19 cellular contexts compared by ENCODE assay signal in genomic region chr3:192884831-192885356, GRCh38. TPM values are rescaled to one million over a fixed set of nuclear protein-coding genes. Genes with fewer than 3 reads are reported as not detected.
A peak's percentile ranks its signal among the peaks of the same experiment; 100 is the strongest.
DNase-seq lines count a peak whose midpoint lies in the region; ATAC-seq, FAIRE-seq and TF ChIP-seq lines count a peak whose summit lies in the region.
"Had no signal": no experiment of that assay in that cellular context is flagged by ENCODE, and none has a peak within 500 bp of the region (broad histone marks: within the 10 kb centered on the region; RNA-seq: fewer than 3 reads in every experiment).

No MANE protein-coding gene starts in this region.

- no peak overlapping the region for H3K4me3 Mint-ChIP-seq in astrocyte (ENCODE audit: unreplicated experiment)
- H3K4me3 Mint-ChIP-seq: activated naive CD4-positive, alpha-beta T cell treated with anti-CD3 and anti-CD28 coated beads for 36 hours had no signal

- H3K36me3 ChIP-seq in ACC112 (ENCODE audit: insufficient read depth, low read length) (no peaks in the 10 kb centered on the region), astrocyte (ENCODE audit: insufficient read depth, low read length) (no peaks in the 10 kb centered on the region), heart left ventricle (no peaks in the 10 kb centered on the region), aorta (ENCODE audit: control insufficient read depth in 1 of 2, insufficient read depth in 2 of 2, low read length in 1 of 2) (no peaks in the 10 kb centered on the region)
- H3K36me3 ChIP-seq: tibial artery had no signal

- H3K9ac ChIP-seq in astrocyte (ENCODE audit: low read length) = peak overlapping the region; percentile 57
- H3K9ac ChIP-seq: KMS-11 had no signal

- H3K27me3 Mint-ChIP-seq in astrocyte (ENCODE audit: low read depth, unreplicated experiment) = no peaks in the 10 kb centered on the region

- no peaks in the 10 kb centered on the region for H4K20me1 ChIP-seq in astrocyte (ENCODE audit: insufficient read depth, low read length)

- H3K9me3 Mint-ChIP-seq in astrocyte (ENCODE audit: unreplicated experiment) = peaks cover 3% of the 10 kb centered on the region
- H3K9me3 Mint-ChIP-seq: activated naive CD4-positive, alpha-beta T cell treated with anti-CD3 and anti-CD28 coated beads for 36 hours had no signal

- intact Hi-C loops in lower leg skin (cut with DNase I; ENCODE audit: low total_unique reads) (no loop called here), heart left ventricle (cut with DNase I) (no loop called here), aorta (cut with DNase I) (no loop called here)

- ATAC-seq in heart left ventricle (no peak), aorta (ENCODE audit: low FRiP score) (no peak)

- no peak overlapping the region for H2AFZ ChIP-seq in ACC112 (ENCODE audit: low read length, unreplicated experiment)
- no peak overlapping the region for H2AFZ ChIP-seq in astrocyte (ENCODE audit: low read depth, low read length)

- DNase-seq in HT1080 (ENCODE audit: low read depth) (peak; percentile 94), astrocyte (ENCODE audit: low read depth) (peak; percentile 83), kidney glomerular epithelial cell (lab: John Stamatoyannopoulos, UW) (peak; percentile 31), lower leg skin (ENCODE audit: low spot score in 2 of 2) (no peak), heart left ventricle (no peak), NCI-H526 (lab: John Stamatoyannopoulos, UW) (no peak), aorta (no peak)
- DNase-seq: activated CD8-positive, alpha-beta memory T cell treated with anti-CD3 and anti-CD28 coated beads for 24 hours; activated naive CD4-positive, alpha-beta T cell treated with anti-CD3 and anti-CD28 coated beads for 36 hours; DMS 273 treated with DMSO at 0.1 percent for 48 hours; erythroblast; NCI-H1694; posterior cingulate gyrus; SHP77 treated with DMSO at 0.1 percent for 48 hours; tibial artery had no signal

- peaks cover 64% of the 10 kb centered on the region for H3K4me1 Mint-ChIP-seq in astrocyte (ENCODE audit: low read depth, unreplicated experiment)

- no peaks in the 10 kb centered on the region for H3K27me3 ChIP-seq in ACC112 (ENCODE audit: insufficient read depth, low read length)
- H3K27me3 ChIP-seq in astrocyte (ENCODE audit: insufficient read depth, low read length) = no peaks in the 10 kb centered on the region
- H3K27me3 ChIP-seq in heart left ventricle = no peaks in the 10 kb centered on the region
- no peaks in the 10 kb centered on the region for H3K27me3 ChIP-seq in aorta (ENCODE audit: control insufficient read depth in 1 of 2, insufficient read depth in 2 of 2, low read length in 1 of 2)
- H3K27me3 ChIP-seq: tibial artery had no signal

- TF ChIP-seq CTCF in astrocyte (IDR thresholded peaks at IDR 0.05; ENCODE audit: insufficient read depth, low read depth, low read length) (no peak), lower leg skin (IDR thresholded peaks at IDR 0.05) (no peak), heart left ventricle (IDR thresholded peaks at IDR 0.05) (no peak)

- WGBS in lower leg skin, 2 donors = 58 to 67% methylated on average over 4 of the region's 4 CpGs
- 69 to 80% (median 77%) methylated on average over 4 of the region's 4 CpGs for WGBS in heart left ventricle, 4 donors
- 85 to 87% methylated on average over 4 of the region's 4 CpGs for WGBS in aorta, 2 donors

- H3K4me1 ChIP-seq in ACC112 (ENCODE audit: control insufficient read depth, insufficient read depth, low read length, unreplicated experiment) (peaks cover 64% of the 10 kb centered on the region), astrocyte (ENCODE audit: insufficient read depth, low read length) (peaks cover 72% of the 10 kb centered on the region), heart left ventricle (peaks cover 0 to 32% (median 18%) of the 10 kb centered on the region in 12 donors), aorta (ENCODE audit: control insufficient read depth in 1 of 2, insufficient read depth in 2 of 2, low read length in 2 of 2) (no peaks in the 10 kb centered on the region)

- no peaks in the 10 kb centered on the region for H3K36me3 Mint-ChIP-seq in astrocyte (ENCODE audit: low read depth, unreplicated experiment)

- H3K4me2 ChIP-seq in astrocyte (ENCODE audit: low read length) = peak overlapping the region; percentile 34
- H3K4me2 ChIP-seq: KMS-11 had no signal

- no peaks in the 10 kb centered on the region for H3K9me3 ChIP-seq in astrocyte (ENCODE audit: insufficient read depth, low read depth, low read length)
- no peaks in the 10 kb centered on the region for H3K9me3 ChIP-seq in heart left ventricle
- H3K9me3 ChIP-seq in aorta (ENCODE audit: control insufficient read depth, low read length) = no peaks in the 10 kb centered on the region
- H3K9me3 ChIP-seq: tibial artery had no signal

- H3K27ac ChIP-seq in ACC112 (ENCODE audit: low read depth, low read length) (peak overlapping the region; percentile 49), astrocyte (ENCODE audit: low read depth, low read length) (peak overlapping the region; percentile 98), heart left ventricle (no peak overlapping the region), aorta (ENCODE audit: low read depth in 1 of 2, low read length in 2 of 2) (no peak overlapping the region)
- H3K27ac ChIP-seq: KMS-11, tibial artery had no signal

- no peak overlapping the region for H3K4me3 ChIP-seq in ACC112 (ENCODE audit: low read depth, low read length)
- H3K4me3 ChIP-seq in astrocyte (ENCODE audit: insufficient read depth, low read depth, low read length) = no peak overlapping the region
- H3K4me3 ChIP-seq in lower leg skin (ENCODE audit: low read depth, poor library complexity, severe bottlenecking) = no peak overlapping the region
- H3K4me3 ChIP-seq in heart left ventricle = no peak overlapping the region
- H3K4me3 ChIP-seq in aorta (ENCODE audit: low read length in 2 of 2) = no peak overlapping the region
- H3K4me3 ChIP-seq: tibial artery had no signal

- H3K27ac Mint-ChIP-seq in astrocyte (ENCODE audit: unreplicated experiment) = peak overlapping the region; percentile 94

- TF ChIP-seq POLR2A in lower leg skin (IDR thresholded peaks at IDR 0.05) (no peak), heart left ventricle (IDR thresholded peaks at IDR 0.05) (no peak)

- H3K79me2 ChIP-seq in ACC112 (ENCODE audit: control insufficient read depth, insufficient read depth, low read length, unreplicated experiment) (no peaks in the 10 kb centered on the region), astrocyte (ENCODE audit: insufficient read depth, low read length) (peaks cover 37% of the 10 kb centered on the region)

- peak; percentile 81 for FAIRE-seq in astrocyte (lab: Jason Lieb, UNC)
- FAIRE-seq: GM12891, TTC549 had no signal

RNA-seq across cellular contexts. Expression of gene MB21D2, which starts 32.8 kb away (rescaled TPM):
- total RNA-seq in HT1080 (2014; rRNA removed; shearing (Covaris generic)) = 16.1 and 17.8 TPM in 2 replicates
- polyA plus RNA-seq in HT1080 (2015; cell fraction: cytosol; rRNA removed) = 19.4 and 19.9 TPM in 2 replicates
- 23.4 and 24.7 TPM in 2 replicates for polyA plus RNA-seq in HT1080 (2015; cell fraction: nucleus; rRNA removed)
- total RNA-seq in astrocyte (10.7 and 11.0 TPM in 2 replicates), lower leg skin (10 to 100 TPM in 1 of 4 donors, 1 to 10 TPM in 3; 7.9 to 11.8 (median 8.6) TPM), heart left ventricle (1 to 10 TPM; 2.3 to 5.0 (median 4.0) TPM), aorta (1 to 10 TPM; 3.9 to 4.5 TPM)
- polyA plus RNA-seq in heart left ventricle (1 to 10 TPM in 1 of 2 donors, under 1 TPM in 1; 0.91 to 3.0 TPM), aorta (1 to 10 TPM; 3.3 to 5.3 TPM)

Comparison
In these comparisons a context has a peak if more than half of its experiments do, and no peak if none do; other contexts are left out.
1. H3K27ac ChIP-seq: peak in ACC112 (single experiment) and astrocyte (single experiment); none in heart left ventricle (0 of 12) and aorta (0 of 2).
2. DNase-seq: peak in HT1080 (single experiment), astrocyte (single experiment) and kidney glomerular epithelial cell (single experiment); none in lower leg skin (0 of 2), heart left ventricle (0 of 5), NCI-H526 (0 of 2) and aorta (0 of 2).